ENCODE assay signal across 9 cellular contexts in genomic region chr7:102891693-102892261, GRCh38. TPM values are rescaled to one million over a fixed set of nuclear protein-coding genes. Genes with fewer than 3 reads are reported as not detected.
A peak's percentile ranks its signal among the peaks of the same experiment; 100 is the strongest.
DNase-seq lines count a peak whose midpoint lies in the region; TF ChIP-seq lines count a peak whose summit lies in the region.
"Had no signal": no experiment of that assay in that cellular context is flagged by ENCODE, and none has a peak within 500 bp of the region (broad histone marks: within the 10 kb centered on the region; RNA-seq: fewer than 3 reads in every experiment).

No MANE protein-coding gene starts in this region.

- H4K20me1 ChIP-seq in BLaER1, result no peaks in the 10 kb centered on the region

- no peak for TF ChIP-seq EP300 in suprapubic skin (IDR thresholded peaks at IDR 0.05)

- H3K4me1 ChIP-seq in BLaER1, result peaks cover 42% of the 10 kb centered on the region
- peaks cover 34% of the 10 kb centered on the region for H3K4me1 ChIP-seq in suprapubic skin

- no peak for TF ChIP-seq CTCF in coronary artery (IDR thresholded peaks at IDR 0.05)
- TF ChIP-seq CTCF in suprapubic skin (IDR thresholded peaks at IDR 0.05), result no peak

- H3K36me3 ChIP-seq in BLaER1 (no peaks in the 10 kb centered on the region), suprapubic skin (no peaks in the 10 kb centered on the region)

- H3K27ac ChIP-seq in BLaER1 (no peak overlapping the region), coronary artery (peak overlapping the region; percentile 24 to 47), suprapubic skin (no peak overlapping the region)
- H3K27ac ChIP-seq: VCaP had no signal

- H3K27me3 ChIP-seq in BLaER1, result no peaks in the 10 kb centered on the region
- no peaks in the 10 kb centered on the region for H3K27me3 ChIP-seq in suprapubic skin

- H3K9me3 ChIP-seq in BLaER1 (no peaks in the 10 kb centered on the region), suprapubic skin (no peaks in the 10 kb centered on the region)

- no peak overlapping the region for H3K9ac ChIP-seq in BLaER1

- WGBS in suprapubic skin, result 44% methylated on average over 1 of the region's 1 CpG

- H3K4me2 ChIP-seq in BLaER1, result peak overlapping the region; percentile 42

- no peak for TF ChIP-seq POLR2A in suprapubic skin (IDR thresholded peaks at IDR 0.05)

- H3K4me3 ChIP-seq in BLaER1 (no peak overlapping the region), coronary artery (no peak overlapping the region), suprapubic skin (no peak overlapping the region)

- DNase-seq in NCI-H2171 (lab: John Stamatoyannopoulos, UW), result peak; percentile 61
- DNase-seq in coronary artery (ENCODE audit: low spot score), result no peak
- DNase-seq in occipital lobe (lab: John Stamatoyannopoulos, UW), result peak; percentile 36
- DNase-seq in T-helper 9 cell, result no peak
- no peak for DNase-seq in suprapubic skin (ENCODE audit: low spot score in 2 of 2)
- no peak for DNase-seq in activated gamma-delta T cell (lab: John Stamatoyannopoulos, UW)
- no peak for DNase-seq in HuH-7.5 (ENCODE audit: low spot score)

RNA-seq across cellular contexts. Expression of gene LRRC17, which starts 21.0 kb away (rescaled TPM):
- total RNA-seq in occipital lobe (27.0 TPM), suprapubic skin (1 to 10 TPM; 1.1 to 4.5 (median 3.1) TPM)

Comparison
In these comparisons a context has a peak if more than half of its experiments do, and no peak if none do; other contexts are left out.
1. H3K27ac ChIP-seq: peak in coronary artery (2 of 2); none in BLaER1 (single experiment) and suprapubic skin (single experiment).
2. DNase-seq: peak in NCI-H2171 (single experiment) and occipital lobe (single experiment); none in coronary artery (single experiment), T-helper 9 cell (single experiment), suprapubic skin (0 of 2), activated gamma-delta T cell (single experiment) and HuH-7.5 (single experiment).